ENCODE assay signal across 8 cellular contexts in the genomic region with DNA sequence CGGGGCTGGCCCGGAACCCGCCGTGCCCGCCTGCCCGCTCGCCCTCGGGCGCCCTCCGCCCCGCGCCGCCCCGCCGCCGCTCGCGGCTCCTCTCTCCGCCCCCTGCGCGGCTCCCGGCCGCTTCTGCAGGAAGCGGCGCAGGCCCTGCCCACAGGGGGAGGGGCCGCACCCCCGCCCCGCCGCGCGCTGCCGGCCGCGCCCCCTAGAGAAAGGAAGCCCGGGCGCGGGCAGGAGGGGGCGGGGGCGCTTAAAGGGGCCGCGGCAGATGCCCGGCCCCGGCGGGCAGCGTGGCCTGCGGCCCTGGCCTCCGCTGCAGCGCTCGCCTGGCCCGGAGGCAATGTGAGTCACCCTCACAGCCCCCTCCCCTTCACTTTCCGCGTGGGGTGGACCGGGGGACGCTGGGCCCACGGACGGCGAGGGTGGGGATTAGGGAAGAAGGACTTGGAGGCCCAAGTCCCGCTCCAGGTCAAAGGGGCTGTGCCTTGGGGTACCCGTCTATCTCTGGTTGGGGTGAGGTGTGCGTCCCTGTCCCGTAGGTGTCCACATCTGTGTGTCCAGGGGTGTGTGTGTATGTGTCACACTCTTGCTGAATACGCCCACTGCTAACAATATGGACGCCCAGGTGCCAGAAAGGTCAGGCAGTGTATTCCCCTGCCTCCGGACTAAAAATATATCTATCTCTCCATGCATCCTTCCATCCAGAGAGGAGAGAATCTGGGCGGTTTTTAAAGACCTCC. TPM values are rescaled to one million over a fixed set of nuclear protein-coding genes. Genes with fewer than 3 reads are reported as not detected.
DNase-seq lines count a peak whose midpoint lies in the region; ATAC-seq and TF ChIP-seq lines count a peak whose summit lies in the region.

A gene with protein sequence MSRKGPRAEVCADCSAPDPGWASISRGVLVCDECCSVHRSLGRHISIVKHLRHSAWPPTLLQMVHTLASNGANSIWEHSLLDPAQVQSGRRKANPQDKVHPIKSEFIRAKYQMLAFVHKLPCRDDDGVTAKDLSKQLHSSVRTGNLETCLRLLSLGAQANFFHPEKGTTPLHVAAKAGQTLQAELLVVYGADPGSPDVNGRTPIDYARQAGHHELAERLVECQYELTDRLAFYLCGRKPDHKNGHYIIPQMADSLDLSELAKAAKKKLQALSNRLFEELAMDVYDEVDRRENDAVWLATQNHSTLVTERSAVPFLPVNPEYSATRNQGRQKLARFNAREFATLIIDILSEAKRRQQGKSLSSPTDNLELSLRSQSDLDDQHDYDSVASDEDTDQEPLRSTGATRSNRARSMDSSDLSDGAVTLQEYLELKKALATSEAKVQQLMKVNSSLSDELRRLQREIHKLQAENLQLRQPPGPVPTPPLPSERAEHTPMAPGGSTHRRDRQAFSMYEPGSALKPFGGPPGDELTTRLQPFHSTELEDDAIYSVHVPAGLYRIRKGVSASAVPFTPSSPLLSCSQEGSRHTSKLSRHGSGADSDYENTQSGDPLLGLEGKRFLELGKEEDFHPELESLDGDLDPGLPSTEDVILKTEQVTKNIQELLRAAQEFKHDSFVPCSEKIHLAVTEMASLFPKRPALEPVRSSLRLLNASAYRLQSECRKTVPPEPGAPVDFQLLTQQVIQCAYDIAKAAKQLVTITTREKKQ (minus strand): TSS at position 125 of the 737 bp plus-strand sequence. CDS start 270 bp downstream, outside the sequence.

- CTCF ChIA-PET in AG04449 (lab: Yijun Ruan, JAX) = interaction anchor here (1.0 to 20.8 kb wide), 4 partner anchors 9 to 28 kb away, joined by 3 to 210 read pairs (median 19); a partner anchor contains a TSS

- H3K4me1 ChIP-seq in duodenal mucosa (ENCODE audit: control insufficient read depth in 1 of 2, insufficient read depth in 2 of 2, low read length in 2 of 2) = peaks cover 55 to 60% of the 10 kb centered on the region in 2 donors

- intact Hi-C loops in lower leg skin (cut with DNase I; ENCODE audit: low total_unique reads) = no loop called here

- H3K36me3 ChIP-seq in duodenal mucosa (ENCODE audit: control insufficient read depth in 1 of 2, insufficient read depth in 2 of 2, low read length in 2 of 2) = no peaks in the 10 kb centered on the region

- peak; percentile 58 for ATAC-seq in GM19023 (IDR thresholded peaks at IDR 0.05; ENCODE audit: unreplicated experiment)
- peak; percentile 56 for ATAC-seq in HG03442 (IDR thresholded peaks at IDR 0.05; ENCODE audit: unreplicated experiment)

- no peak for TF ChIP-seq CTCF in AG04449 (IDR thresholded peaks at IDR 0.05; ENCODE audit: insufficient read depth, low read length, missing control alignments)
- no peak for TF ChIP-seq CTCF in lower leg skin (IDR thresholded peaks at IDR 0.05)

- H3K27me3 ChIP-seq in duodenal mucosa (ENCODE audit: control insufficient read depth in 1 of 2, insufficient read depth in 2 of 2, low read length in 2 of 2) = no peaks in the 10 kb centered on the region

- POLR2A ChIA-PET in AG04449 (lab: Yijun Ruan, JAX) = no interaction called here

- no peak for TF ChIP-seq POLR2A in lower leg skin (IDR thresholded peaks at IDR 0.05)

- H3K9me3 ChIP-seq in duodenal mucosa (ENCODE audit: control insufficient read depth in 1 of 2, low read length in 2 of 2) = no peaks in the 10 kb centered on the region

- peak within 1 kb of the TSS; percentile 65 for H3K27ac ChIP-seq in duodenal mucosa (ENCODE audit: low read depth, low read length)

- H3K4me3 ChIP-seq in AG04449 (ENCODE audit: low read depth, low read length) = peak within 1 kb of the TSS; percentile 82
- peak within 1 kb of the TSS; percentile 84 to 89 for H3K4me3 ChIP-seq in duodenal mucosa (ENCODE audit: low read depth in 1 of 2, low read length in 2 of 2)
- H3K4me3 ChIP-seq in lower leg skin (ENCODE audit: low read depth, poor library complexity, severe bottlenecking) = peak within 1 kb of the TSS; percentile 64

- WGBS in lower leg skin, 2 donors = 4 to 7% methylated on average over 8 of the region's 65 CpGs

- H3K9ac ChIP-seq in duodenal mucosa (ENCODE audit: low read depth in 1 of 2, low read length in 2 of 2) = peak within 1 kb of the TSS; percentile 76 to 87

- DNase-seq in AG04449 (ENCODE audit: low read depth, low spot score) = no peak
- peak; percentile 97 for DNase-seq in NCI-H69 (lab: John Stamatoyannopoulos, UW)
- DNase-seq in activated CD4-positive, alpha-beta T cell treated with anti-CD3 and anti-CD28 coated beads, Interleukin-2, amount 50 U/mL, for 4 hours = peak; percentile 68 to 71
- peak; percentile 76 to 95 for DNase-seq in lower leg skin (ENCODE audit: low spot score in 2 of 2)
- peak; percentile 82 to 84 for DNase-seq in stimulated activated CD4-positive, alpha-beta T cell treated with anti-CD3 and anti-CD28 coated beads, Interleukin-4, amount 100 ng/mL, for 4 hours

RNA-seq across cellular contexts. Expression of the gene that starts here (rescaled TPM):
- 10 to 100 TPM; 44.0 to 67.1 (median 51.3) TPM for total RNA-seq in lower leg skin
